ENCODE assay signal across 8 cellular contexts in genomic region chr1:1344672-1345361, GRCh38. TPM values are rescaled to one million over a fixed set of nuclear protein-coding genes. Genes with fewer than 3 reads are reported as not detected.
A peak's percentile ranks its signal among the peaks of the same experiment; 100 is the strongest.
DNase-seq lines count a peak whose midpoint lies in the region; FAIRE-seq and TF ChIP-seq lines count a peak whose summit lies in the region.

No MANE protein-coding gene starts in this region.

- peaks cover 40% of the 10 kb centered on the region for H3K4me1 ChIP-seq in keratinocyte (ENCODE audit: control insufficient read depth, extremely low read depth, insufficient read depth, low read length)
- peaks cover 54% of the 10 kb centered on the region for H3K4me1 ChIP-seq in suprapubic skin

- H3K9me3 ChIP-seq in keratinocyte (ENCODE audit: control insufficient read depth, low read depth, low read length) (no peaks in the 10 kb centered on the region), suprapubic skin (no peaks in the 10 kb centered on the region)

- peak overlapping the region; percentile 79 for H3K9ac ChIP-seq in keratinocyte (ENCODE audit: control insufficient read depth, extremely low read depth, insufficient read depth, low read length)

- H3K27ac Mint-ChIP-seq in activated naive CD4-positive, alpha-beta T cell treated with anti-CD3 and anti-CD28 coated beads for 36 hours: no peak overlapping the region

- intact Hi-C loops in activated naive CD4-positive, alpha-beta T cell treated with anti-CD3 and anti-CD28 coated beads for 36 hours (cut with micrococcal nuclease): no loop called here

- FAIRE-seq in keratinocyte (lab: Jason Lieb, UNC): peak; percentile 87

- peak in 1 of 3 experiments; percentile 46 for TF ChIP-seq CTCF in keratinocyte (optimal IDR thresholded peaks at IDR 0.05 in 1 of 3, IDR thresholded peaks at IDR 0.05 in 1 of 3, conservative IDR thresholded peaks at IDR 0.05 in 1 of 3; ENCODE audit: extremely low read depth in 1 of 3, insufficient read depth in 2 of 3, low read length in 3 of 3)
- peak in 1 of 2 donors; percentile 13 for TF ChIP-seq CTCF in suprapubic skin (IDR thresholded peaks at IDR 0.05)

- no peak overlapping the region for H3K4me3 Mint-ChIP-seq in activated naive CD4-positive, alpha-beta T cell treated with anti-CD3 and anti-CD28 coated beads for 36 hours

- peak overlapping the region; percentile 94 for H3K4me2 ChIP-seq in keratinocyte (ENCODE audit: control insufficient read depth, extremely low read depth, insufficient read depth, low read depth, low read length)

- no peaks in the 10 kb centered on the region for H3K9me3 Mint-ChIP-seq in activated naive CD4-positive, alpha-beta T cell treated with anti-CD3 and anti-CD28 coated beads for 36 hours

- H3K4me3 ChIP-seq in keratinocyte (ENCODE audit: control insufficient read depth in 2 of 3, extremely low read depth in 1 of 3, insufficient read depth in 2 of 3, low read depth in 1 of 3, low read length in 3 of 3) (peak overlapping the region; percentile 31 to 63 (median 36)), suprapubic skin (no peak overlapping the region)

- no peaks in the 10 kb centered on the region for H3K27me3 Mint-ChIP-seq in activated naive CD4-positive, alpha-beta T cell treated with anti-CD3 and anti-CD28 coated beads for 36 hours (ENCODE audit: low read depth)

- peaks cover 11% of the 10 kb centered on the region for H4K20me1 ChIP-seq in keratinocyte (ENCODE audit: control insufficient read depth, extremely low read depth, insufficient read depth, low read length)

- H2AFZ ChIP-seq in keratinocyte (ENCODE audit: control insufficient read depth, low read length): no peak overlapping the region

- TF ChIP-seq POLR2A in suprapubic skin (IDR thresholded peaks at IDR 0.05): no peak

- peaks cover 11% of the 10 kb centered on the region for H3K36me3 Mint-ChIP-seq in activated naive CD4-positive, alpha-beta T cell treated with anti-CD3 and anti-CD28 coated beads for 36 hours (ENCODE audit: low read depth)

- H3K36me3 ChIP-seq in keratinocyte (ENCODE audit: control insufficient read depth in 2 of 2, extremely low read depth in 1 of 2, insufficient read depth in 2 of 2, low read length in 2 of 2) (peaks cover 8 to 19% of the 10 kb centered on the region in 2 experiments), suprapubic skin (peaks cover 18% of the 10 kb centered on the region)

- H3K27me3 ChIP-seq in keratinocyte (ENCODE audit: control insufficient read depth, extremely low read depth, insufficient read depth, low read length): no peaks in the 10 kb centered on the region
- H3K27me3 ChIP-seq in suprapubic skin: no peaks in the 10 kb centered on the region

- dilution Hi-C loops in keratinocyte (cut with MboI; ENCODE audit: extremely low pct_ligation_motif_present, low sequenced_read_pairs): no loop called here

- DNase-seq in activated naive CD4-positive, alpha-beta T cell treated with anti-CD3 and anti-CD28 coated beads for 36 hours: peak; percentile 55
- no peak for DNase-seq in activated naive CD4-positive, alpha-beta T cell (lab: John Stamatoyannopoulos, UW)
- DNase-seq in activated CD8-positive, alpha-beta memory T cell treated with anti-CD3 and anti-CD28 coated beads, Interleukin-2, amount 50 U/mL, for 24 hours (ENCODE audit: extremely low read depth): peak; percentile 21
- peak; percentile 97 for DNase-seq in keratinocyte (ENCODE audit: low read depth, low spot score)
- DNase-seq in suprapubic skin (ENCODE audit: low spot score in 2 of 2): no peak
- DNase-seq in dedifferentiated amniotic fluid mesenchymal stem cell (ENCODE audit: extremely low spot score): no peak
- DNase-seq in effector CD4-positive, alpha-beta T cell: no peak
- no peak for DNase-seq in D341Med (ENCODE audit: low spot score)

- H3K4me1 Mint-ChIP-seq in activated naive CD4-positive, alpha-beta T cell treated with anti-CD3 and anti-CD28 coated beads for 36 hours (ENCODE audit: low read depth): peaks cover 23% of the 10 kb centered on the region

- no peak for TF ChIP-seq EP300 in suprapubic skin (IDR thresholded peaks at IDR 0.05)

- WGBS in suprapubic skin: 72% methylated on average over 6 of the region's 15 CpGs

- H3K9me1 ChIP-seq in keratinocyte (ENCODE audit: control insufficient read depth, extremely low read depth, insufficient read depth, low read length): no peaks in the 10 kb centered on the region

- H3K27ac ChIP-seq in keratinocyte (ENCODE audit: control insufficient read depth, insufficient read depth, low read length): peak overlapping the region; percentile 92
- H3K27ac ChIP-seq in suprapubic skin: peak overlapping the region; percentile 62

- CTCF ChIA-PET in activated naive CD4-positive, alpha-beta T cell treated with anti-CD3 and anti-CD28 coated beads for 36 hours (lab: Charles Lee): interaction anchor here (1.3 kb wide), 1 partner anchor 26 kb away, joined by 3 read pairs; no protein-coding TSS in a partner anchor

- peaks cover 83% of the 10 kb centered on the region for H3K79me2 ChIP-seq in keratinocyte (ENCODE audit: control insufficient read depth, insufficient read depth, low read length)

RNA-seq across cellular contexts. Expression of gene DVL1, which starts 4.4 kb away (rescaled TPM):
- total RNA-seq in activated naive CD4-positive, alpha-beta T cell treated with anti-CD3 and anti-CD28 coated beads for 36 hours: 10 to 100 TPM; 33.4 to 35.0 TPM
- polyA plus RNA-seq in keratinocyte: 28.1 to 68.6 TPM (median 31.6 TPM) in 3 replicates
- 55.8 TPM for polyA plus RNA-seq in keratinocyte (2011; ENCODE audit: low read depth)
- 11.1 and 34.0 TPM in 2 replicates for polyA plus RNA-seq in keratinocyte (2011; cell fraction: cytosol; rRNA removed)
- 84.0 and 105 TPM in 2 replicates for polyA plus RNA-seq in keratinocyte (2011; cell fraction: nucleus; rRNA removed)
- 52.2 and 66.2 TPM in 2 replicates for polyA plus RNA-seq in keratinocyte (2012; ENCODE audit: low replicate concordance)
- 26.4 to 34.3 TPM (median 33.9 TPM) in 3 replicates for polyA minus RNA-seq in keratinocyte
- 74.2 TPM for polyA minus RNA-seq in keratinocyte (2011; cell fraction: cytosol; rRNA and poly(A)+ RNA removed)
- 39.9 and 69.1 TPM in 2 replicates for polyA minus RNA-seq in keratinocyte (2011; cell fraction: nucleus; rRNA and poly(A)+ RNA removed)
- total RNA-seq in suprapubic skin: 100 to 1,000 TPM in 3 of 4 donors, 10 to 100 TPM in 1; 99.4 to 151 (median 106) TPM

RNA-seq across cellular contexts. Expression of gene MXRA8, which starts 13.5 kb away (rescaled TPM):
- total RNA-seq in activated naive CD4-positive, alpha-beta T cell treated with anti-CD3 and anti-CD28 coated beads for 36 hours: under 1 TPM; 0.54 to 0.57 TPM
- polyA plus RNA-seq in keratinocyte: 0.05 to 0.14 TPM in 2 of 3 replicates, not detected in the other
- not detected for polyA plus RNA-seq in keratinocyte (2011; ENCODE audit: low read depth)
- 0.08 and 0.09 TPM in 2 replicates for polyA plus RNA-seq in keratinocyte (2011; cell fraction: cytosol; rRNA removed)
- polyA plus RNA-seq in keratinocyte (2011; cell fraction: nucleus; rRNA removed): 0.20 and 0.28 TPM in 2 replicates
- polyA plus RNA-seq in keratinocyte (2012; ENCODE audit: low replicate concordance): 0.42 and 1.9 TPM in 2 replicates
- polyA minus RNA-seq in keratinocyte: 1.5 TPM in 1 of 3 replicates, not detected in the others
- not detected for polyA minus RNA-seq in keratinocyte (2011; cell fraction: cytosol; rRNA and poly(A)+ RNA removed)
- polyA minus RNA-seq in keratinocyte (2011; cell fraction: nucleus; rRNA and poly(A)+ RNA removed): not detected in 2 replicates
- total RNA-seq in suprapubic skin: 10 to 100 TPM; 18.6 to 43.5 (median 21.9) TPM

RNA-seq across cellular contexts. Expression of gene TAS1R3, which starts 13.7 kb away (rescaled TPM):
- under 1 TPM; 0.10 to 0.14 TPM for total RNA-seq in activated naive CD4-positive, alpha-beta T cell treated with anti-CD3 and anti-CD28 coated beads for 36 hours
- polyA plus RNA-seq in keratinocyte: 0.01 to 0.08 TPM (median 0.04 TPM) in 3 replicates
- polyA plus RNA-seq in keratinocyte (2011; ENCODE audit: low read depth): 0.07 TPM
- polyA plus RNA-seq in keratinocyte (2011; cell fraction: cytosol; rRNA removed): 0.02 and 0.03 TPM in 2 replicates
- 0.09 and 0.20 TPM in 2 replicates for polyA plus RNA-seq in keratinocyte (2011; cell fraction: nucleus; rRNA removed)
- polyA plus RNA-seq in keratinocyte (2012; ENCODE audit: low replicate concordance): 0.14 and 0.27 TPM in 2 replicates
- 0.03 TPM in 1 of 3 replicates, not detected in the others for polyA minus RNA-seq in keratinocyte
- not detected for polyA minus RNA-seq in keratinocyte (2011; cell fraction: cytosol; rRNA and poly(A)+ RNA removed)
- polyA minus RNA-seq in keratinocyte (2011; cell fraction: nucleus; rRNA and poly(A)+ RNA removed): 0.11 and 0.23 TPM in 2 replicates
- total RNA-seq in suprapubic skin: 1 to 10 TPM in 1 of 4 donors, under 1 TPM in 3; 0.56 to 1.8 (median 0.82) TPM

RNA-seq across cellular contexts. Expression of gene CPTP, which starts 20.2 kb away (rescaled TPM):
- total RNA-seq in activated naive CD4-positive, alpha-beta T cell treated with anti-CD3 and anti-CD28 coated beads for 36 hours: 1 to 10 TPM; 5.6 to 5.7 TPM
- 5.8 to 14.0 TPM (median 11.8 TPM) in 3 replicates for polyA plus RNA-seq in keratinocyte
- 4.4 TPM for polyA plus RNA-seq in keratinocyte (2011; ENCODE audit: low read depth)
- 9.4 and 26.1 TPM in 2 replicates for polyA plus RNA-seq in keratinocyte (2011; cell fraction: cytosol; rRNA removed)
- polyA plus RNA-seq in keratinocyte (2011; cell fraction: nucleus; rRNA removed): 8.9 and 14.9 TPM in 2 replicates
- polyA plus RNA-seq in keratinocyte (2012; ENCODE audit: low replicate concordance): 20.3 and 26.7 TPM in 2 replicates
- 3.9 to 12.4 TPM (median 7.6 TPM) in 3 replicates for polyA minus RNA-seq in keratinocyte
- 65.6 TPM for polyA minus RNA-seq in keratinocyte (2011; cell fraction: cytosol; rRNA and poly(A)+ RNA removed)
- polyA minus RNA-seq in keratinocyte (2011; cell fraction: nucleus; rRNA and poly(A)+ RNA removed): 11.9 and 14.7 TPM in 2 replicates
- total RNA-seq in suprapubic skin: 10 to 100 TPM; 32.5 to 60.4 (median 54.3) TPM

RNA-seq across cellular contexts. Expression of gene INTS11, which starts 20.4 kb away (rescaled TPM):
- total RNA-seq in activated naive CD4-positive, alpha-beta T cell treated with anti-CD3 and anti-CD28 coated beads for 36 hours: 100 to 1,000 TPM; 117 to 118 TPM
- polyA plus RNA-seq in keratinocyte: 70.4 to 89.8 TPM (median 76.9 TPM) in 3 replicates
- polyA plus RNA-seq in keratinocyte (2011; ENCODE audit: low read depth): 33.3 TPM
- 53.8 and 70.3 TPM in 2 replicates for polyA plus RNA-seq in keratinocyte (2011; cell fraction: cytosol; rRNA removed)
- polyA plus RNA-seq in keratinocyte (2011; cell fraction: nucleus; rRNA removed): 165 and 204 TPM in 2 replicates
- 69.7 and 83.9 TPM in 2 replicates for polyA plus RNA-seq in keratinocyte (2012; ENCODE audit: low replicate concordance)
- polyA minus RNA-seq in keratinocyte: 73.3 to 216 TPM (median 94.2 TPM) in 3 replicates
- 63.5 TPM for polyA minus RNA-seq in keratinocyte (2011; cell fraction: cytosol; rRNA and poly(A)+ RNA removed)
- 66.9 and 70.7 TPM in 2 replicates for polyA minus RNA-seq in keratinocyte (2011; cell fraction: nucleus; rRNA and poly(A)+ RNA removed)
- 100 to 1,000 TPM; 105 to 242 (median 151) TPM for total RNA-seq in suprapubic skin

Comparison
In these comparisons a context has a peak if more than half of its experiments do, and no peak if none do; other contexts are left out.
1. DNase-seq: peak in activated naive CD4-positive, alpha-beta T cell treated with anti-CD3 and anti-CD28 coated beads for 36 hours (single experiment), activated CD8-positive, alpha-beta memory T cell treated with anti-CD3 and anti-CD28 coated beads, Interleukin-2, amount 50 U/mL, for 24 hours (single experiment) and keratinocyte (single experiment); none in activated naive CD4-positive, alpha-beta T cell (0 of 4), suprapubic skin (0 of 2), dedifferentiated amniotic fluid mesenchymal stem cell (single experiment), effector CD4-positive, alpha-beta T cell (single experiment) and D341Med (single experiment).
2. RNA of gene MXRA8, which starts 13.5 kb away (total RNA-seq): 18.6 to 43.5 TPM in suprapubic skin; 0.54 to 0.57 TPM in activated naive CD4-positive, alpha-beta T cell treated with anti-CD3 and anti-CD28 coated beads for 36 hours; every median in the first group is over 10 times any median in the second.